In the genomic region with DNA sequence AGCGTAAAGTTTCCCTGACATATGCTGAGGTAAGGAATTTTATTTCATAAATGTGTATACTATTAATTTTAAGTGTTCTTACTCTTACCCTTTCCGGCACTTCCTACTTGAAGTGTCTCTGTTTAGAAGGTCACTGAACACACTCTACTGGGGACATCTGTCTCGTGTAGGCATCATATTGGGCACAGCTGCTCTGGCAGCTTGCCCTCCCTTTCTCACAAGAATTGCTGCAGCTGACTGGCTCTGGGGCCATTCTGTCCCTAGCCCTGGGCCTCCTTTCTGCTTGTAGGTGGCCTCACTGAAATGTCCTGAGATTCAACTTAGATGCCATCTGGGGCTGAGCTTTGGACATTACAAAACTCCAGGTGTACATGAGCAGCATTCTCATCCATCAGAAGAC, we compare ENCODE assay signal across 20 cellular contexts. TPM values are rescaled to one million over a fixed set of nuclear protein-coding genes. Genes with fewer than 3 reads are reported as not detected.
A peak's percentile ranks its signal among the peaks of the same experiment; 100 is the strongest.
DNase-seq lines count a peak whose midpoint lies in the region; ATAC-seq, FAIRE-seq and TF ChIP-seq lines count a peak whose summit lies in the region.
"Had no signal": no experiment of that assay in that cellular context is flagged by ENCODE, and none has a peak within 500 bp of the region (broad histone marks: within the 10 kb centered on the region; RNA-seq: fewer than 3 reads in every experiment).

No MANE protein-coding gene starts in this region.

- 56 to 60% (median 58%) methylated on average over 3 of the region's 3 CpGs for WGBS in heart left ventricle, 4 donors
- 61 to 63% methylated on average over 3 of the region's 3 CpGs for WGBS in pancreas, 2 donors

- TF ChIP-seq CTCF in heart left ventricle (IDR thresholded peaks at IDR 0.05), result no peak
- TF ChIP-seq CTCF in pancreas (IDR thresholded peaks at IDR 0.05), result no peak
- TF ChIP-seq CTCF in type B pancreatic cell (conservative IDR thresholded peaks at IDR 0.05), result no peak

- H3K36me3 Mint-ChIP-seq in type B pancreatic cell, result peaks cover 12% of the 10 kb centered on the region
- H3K36me3 Mint-ChIP-seq: memory B cell had no signal

- H3K4me1 ChIP-seq in heart left ventricle (peaks cover 0 to 48% (median 16%) of the 10 kb centered on the region in 12 donors), pancreas (peaks cover 5 to 9% (median 6%) of the 10 kb centered on the region in 3 donors)

- H3K4me3 Mint-ChIP-seq in type B pancreatic cell, result no peak overlapping the region
- H3K4me3 Mint-ChIP-seq: activated CD4-positive, alpha-beta T cell treated with anti-CD3 and anti-CD28 coated beads, Interleukin-2, amount 10 ng/mL, durations not matched to agents 24 days and 14 days; activated T-cell treated with anti-CD3 and anti-CD28 coated beads, Interleukin-2, amount 50 U/mL, for 24 hours; B cell; memory B cell had no signal

- H3K27me3 ChIP-seq in heart left ventricle (no peaks in the 10 kb centered on the region), pancreas (no peaks in the 10 kb centered on the region)
- H3K27me3 ChIP-seq: colonic mucosa had no signal

- DNase-seq in GM19239 (ENCODE audit: insufficient read length, low spot score), result no peak
- DNase-seq in NCI-H69 (lab: John Stamatoyannopoulos, UW), result peak; percentile 62
- peak; percentile 27 to 72 (median 45) for DNase-seq in heart left ventricle
- DNase-seq in pancreas, result peak in 3 of 6 donors; percentile 7 to 26 (median 24)
- no peak for DNase-seq in NCI-H1092 (lab: John Stamatoyannopoulos, UW)
- DNase-seq in COLO829 (ENCODE audit: low spot score), result no peak
- DNase-seq in type B pancreatic cell (ENCODE audit: extremely low spot score, unreplicated experiment), result no peak
- DNase-seq in AG20443 (ENCODE audit: low spot score), result no peak
- DNase-seq: activated CD4-positive, alpha-beta T cell treated with anti-CD3 and anti-CD28 coated beads, Interleukin-2, amount 10 ng/mL, durations not matched to agents 24 days and 14 days; activated T-cell treated with anti-CD3 and anti-CD28 coated beads, Interleukin-2, amount 50 U/mL, for 24 hours; colonic mucosa; DMS79 treated with DMSO at 0.1 percent for 48 hours; NCI-H1105 treated with DMSO at 0.1 percent for 48 hours; NCI-H510A; T1000 had no signal

- no peak overlapping the region for H3K4me3 ChIP-seq in heart left ventricle
- H3K4me3 ChIP-seq in pancreas, result no peak overlapping the region
- H3K4me3 ChIP-seq: colonic mucosa, thoracic aorta had no signal

- no peak overlapping the region for H3K27ac Mint-ChIP-seq in type B pancreatic cell
- H3K27ac Mint-ChIP-seq: activated CD4-positive, alpha-beta T cell treated with anti-CD3 and anti-CD28 coated beads, Interleukin-2, amount 10 ng/mL, durations not matched to agents 24 days and 14 days; activated T-cell treated with anti-CD3 and anti-CD28 coated beads, Interleukin-2, amount 50 U/mL, for 24 hours; B cell; memory B cell; progenitor cell of endocrine pancreas had no signal

- no peaks in the 10 kb centered on the region for H3K27me3 Mint-ChIP-seq in type B pancreatic cell
- H3K27me3 Mint-ChIP-seq: progenitor cell of endocrine pancreas had no signal

- no peaks in the 10 kb centered on the region for H3K9me3 Mint-ChIP-seq in type B pancreatic cell
- H3K9me3 Mint-ChIP-seq: activated CD4-positive, alpha-beta T cell treated with anti-CD3 and anti-CD28 coated beads, Interleukin-2, amount 10 ng/mL, durations not matched to agents 24 days and 14 days; activated T-cell treated with anti-CD3 and anti-CD28 coated beads, Interleukin-2, amount 50 U/mL, for 24 hours; memory B cell had no signal

- ATAC-seq in heart left ventricle (peak in 3 of 4 donors; percentile 73 to 82 (median 81)), pancreas (peak in 3 of 4 donors; percentile 29 to 71 (median 61))
- ATAC-seq: HepG2 had no signal

- intact Hi-C loops in heart left ventricle (cut with DNase I), result no loop called here
- intact Hi-C loops in pancreas (cut with DNase I), result no loop called here

- FAIRE-seq in GM19239 (lab: Jason Lieb, UNC) (peak; percentile 73), pancreas (lab: Jason Lieb, UNC) (no peak)
- FAIRE-seq: HepG2 had no signal

- no peaks in the 10 kb centered on the region for H3K36me3 ChIP-seq in heart left ventricle
- no peaks in the 10 kb centered on the region for H3K36me3 ChIP-seq in pancreas
- H3K36me3 ChIP-seq: colonic mucosa, thoracic aorta had no signal

- no peak for TF ChIP-seq POLR2A in heart left ventricle (IDR thresholded peaks at IDR 0.05)

- no peak overlapping the region for H3K27ac ChIP-seq in heart left ventricle
- H3K27ac ChIP-seq in pancreas, result no peak overlapping the region
- H3K27ac ChIP-seq: colonic mucosa, thoracic aorta had no signal

- peaks cover 18% of the 10 kb centered on the region for H3K4me1 Mint-ChIP-seq in type B pancreatic cell (ENCODE audit: unreplicated experiment)
- H3K4me1 Mint-ChIP-seq: activated CD4-positive, alpha-beta T cell treated with anti-CD3 and anti-CD28 coated beads, Interleukin-2, amount 10 ng/mL, durations not matched to agents 24 days and 14 days; B cell; memory B cell had no signal

- no peaks in the 10 kb centered on the region for H3K9me3 ChIP-seq in heart left ventricle
- H3K9me3 ChIP-seq in pancreas, result no peaks in the 10 kb centered on the region
- H3K9me3 ChIP-seq: colonic mucosa, thoracic aorta had no signal

RNA-seq across cellular contexts. Expression of a gene that starts 49.5 kb away (rescaled TPM):
- total RNA-seq in heart left ventricle (10 to 100 TPM in 8 of 9 donors, 1 to 10 TPM in 1; 9.0 to 21.4 (median 15.2) TPM), pancreas (10 to 100 TPM; 11.4 to 19.3 (median 16.6) TPM), type B pancreatic cell (ENCODE audit: low replicate concordance) (32.0 and 41.7 TPM in 2 replicates)
- polyA plus RNA-seq in heart left ventricle (1 to 10 TPM; 1.8 to 7.2 TPM), pancreas (1 to 10 TPM; 2.6 to 4.6 TPM)
- total RNA-seq: B cell had no signal

Comparison
In these comparisons a context has a peak if more than half of its experiments do, and no peak if none do; other contexts are left out.
1. DNase-seq: peak in NCI-H69 (single experiment) and heart left ventricle (5 of 5); none in GM19239 (single experiment), NCI-H1092 (single experiment), COLO829 (single experiment), type B pancreatic cell (single experiment) and AG20443 (single experiment).